In the genomic region with DNA sequence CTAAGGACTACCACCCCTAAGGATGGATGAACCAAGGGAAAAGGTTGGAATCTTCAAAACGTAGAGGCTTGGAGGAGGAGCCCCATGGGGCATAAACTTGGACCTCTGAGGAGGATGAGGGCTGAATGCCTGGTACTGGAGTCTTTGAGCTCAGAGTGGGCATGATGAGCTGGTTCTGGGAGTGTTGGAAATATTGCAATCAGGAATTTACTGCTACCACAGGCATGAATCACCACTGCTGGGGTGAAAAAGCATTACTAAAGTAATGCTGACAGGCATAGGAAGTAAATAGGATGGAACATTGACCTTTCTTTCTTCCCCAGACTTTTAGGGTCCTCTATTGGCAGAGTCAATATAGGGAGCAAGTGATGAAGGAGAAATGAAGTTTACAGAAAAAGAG, we compare ENCODE assay signal across 1 cellular context.
TF ChIP-seq lines count a peak whose summit lies in the region.

No MANE protein-coding gene starts in this region.

TF ChIP-seq in IMR-90, 13 proteins besides CTCF, POLR2A, EP300 and RAD21:
- TF ChIP-seq RFX5 (IDR thresholded peaks at IDR 0.05; ENCODE audit: low read depth, low read length) (no peak), MAFK (IDR thresholded peaks at IDR 0.05; ENCODE audit: low read depth, low read length) (no peak), BHLHE40 (IDR thresholded peaks at IDR 0.05; ENCODE audit: low read depth, low read length) (no peak), RCOR1 (IDR thresholded peaks at IDR 0.05; ENCODE audit: insufficient replicate concordance, low read length) (no peak), FOS (IDR thresholded peaks at IDR 0.05; ENCODE audit: low read depth, low read length) (no peak), NFE2L2 (IDR thresholded peaks at IDR 0.05; ENCODE audit: low read depth, low read length) (no peak), MAZ (IDR thresholded peaks at IDR 0.05; ENCODE audit: borderline replicate concordance, low read depth, low read length) (no peak), CHD1 (IDR thresholded peaks at IDR 0.05; ENCODE audit: low read depth, low read length) (no peak)
- TF ChIP-seq, protein P1, sequence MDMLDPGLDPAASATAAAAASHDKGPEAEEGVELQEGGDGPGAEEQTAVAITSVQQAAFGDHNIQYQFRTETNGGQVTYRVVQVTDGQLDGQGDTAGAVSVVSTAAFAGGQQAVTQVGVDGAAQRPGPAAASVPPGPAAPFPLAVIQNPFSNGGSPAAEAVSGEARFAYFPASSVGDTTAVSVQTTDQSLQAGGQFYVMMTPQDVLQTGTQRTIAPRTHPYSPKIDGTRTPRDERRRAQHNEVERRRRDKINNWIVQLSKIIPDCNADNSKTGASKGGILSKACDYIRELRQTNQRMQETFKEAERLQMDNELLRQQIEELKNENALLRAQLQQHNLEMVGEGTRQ (IDR thresholded peaks at IDR 0.05; ENCODE audit: low read depth, low read length): no peak
